In genomic region chrX:9644335-9644734, GRCh38 we compare ENCODE assay signal across 8 cellular contexts.
A peak's percentile ranks its signal among the peaks of the same experiment; 100 is the strongest.
DNase-seq lines count a peak whose midpoint lies in the region; ATAC-seq and TF ChIP-seq lines count a peak whose summit lies in the region.

No MANE protein-coding gene starts in this region.

- peak; percentile 16 for DNase-seq in activated B cell treated with CpG ODN at 0.5 μM for 24 hours
- DNase-seq in sigmoid colon, result peak; percentile 73
- DNase-seq in NCI-H524 treated with DMSO at 0.1 percent for 48 hours (lab: John Stamatoyannopoulos, UW), result no peak
- DNase-seq in testis, result no peak
- no peak for DNase-seq in SIG-M5 treated with dmso at 0.1 percent for 504 hours (lab: John Stamatoyannopoulos, UW; ENCODE audit: unreplicated experiment)
- DNase-seq in KG1 (lab: John Stamatoyannopoulos, UW), result no peak

- H3K4me1 ChIP-seq in sigmoid colon, result peaks cover 0 to 25% (median 5%) of the 10 kb centered on the region in 4 donors
- H3K4me1 ChIP-seq in testis, result no peaks in the 10 kb centered on the region

- TF ChIP-seq POLR2A in sigmoid colon (IDR thresholded peaks at IDR 0.05) (no peak), testis (IDR thresholded peaks at IDR 0.05) (no peak)

- intact Hi-C loops in activated B cell treated with CpG ODN at 0.5 μM for 24 hours (cut with micrococcal nuclease), result loop anchor here (1.0 to 2.0 kb wide), 2 partner anchors 12 to 32 kb away; no protein-coding TSS in a partner anchor
- intact Hi-C loops in sigmoid colon (cut with DNase I), result loop anchor here (10.0 kb wide), 1 partner anchor 110 kb away; no protein-coding TSS in a partner anchor
- intact Hi-C loops in testis (cut with DNase I; ENCODE audit: low total_unique reads), result no loop called here

- H3K27me3 ChIP-seq in sigmoid colon (no peaks in the 10 kb centered on the region), testis (no peaks in the 10 kb centered on the region)

- 59 to 80% methylated on average over 6 of the region's 6 CpGs for WGBS in sigmoid colon, 2 donors
- whole genome bisulfite sequencing in testis, 2 donors, result 71% methylated on average over 3 to 6 of the region's 6 CpGs

- ATAC-seq in GM18907 (IDR thresholded peaks at IDR 0.05; ENCODE audit: unreplicated experiment), result peak; percentile 96
- peak; percentile 91 for ATAC-seq in HG03045 (IDR thresholded peaks at IDR 0.05; ENCODE audit: unreplicated experiment)
- peak; percentile 94 for ATAC-seq in activated B cell treated with CpG ODN at 0.5 μM for 24 hours (ENCODE audit: low read depth)

- H3K9me3 ChIP-seq in sigmoid colon (no peaks in the 10 kb centered on the region), testis (no peaks in the 10 kb centered on the region)

- peaks cover 28% of the 10 kb centered on the region for H3K4me1 Mint-ChIP-seq in activated B cell treated with CpG ODN at 0.5 μM for 24 hours

- no peak for TF ChIP-seq EP300 in sigmoid colon (IDR thresholded peaks at IDR 0.05)

- H3K4me3 ChIP-seq in sigmoid colon (no peak overlapping the region), testis (no peak overlapping the region)

- POLR2A ChIA-PET in activated B cell treated with CpG ODN at 0.5 μM for 24 hours (lab: Charles Lee), result no interaction called here

- H3K9me3 Mint-ChIP-seq in activated B cell treated with CpG ODN at 0.5 μM for 24 hours, result no peaks in the 10 kb centered on the region

- H3K27ac Mint-ChIP-seq in activated B cell treated with CpG ODN at 0.5 μM for 24 hours, result peak overlapping the region; percentile 60

- H3K36me3 ChIP-seq in sigmoid colon (no peaks in the 10 kb centered on the region), testis (ENCODE audit: low read depth, missing control alignments) (no peaks in the 10 kb centered on the region)

- CTCF ChIA-PET in activated B cell treated with CpG ODN at 0.5 μM for 24 hours (lab: Charles Lee), result no interaction called here

- no peak for TF ChIP-seq CTCF in activated B cell treated with CpG ODN at 0.5 μM for 24 hours (IDR thresholded peaks at IDR 0.05)
- TF ChIP-seq CTCF in sigmoid colon (IDR thresholded peaks at IDR 0.05), result no peak
- no peak for TF ChIP-seq CTCF in testis (IDR thresholded peaks at IDR 0.05)

- no peaks in the 10 kb centered on the region for H3K27me3 Mint-ChIP-seq in activated B cell treated with CpG ODN at 0.5 μM for 24 hours

- H3K4me3 Mint-ChIP-seq in activated B cell treated with CpG ODN at 0.5 μM for 24 hours, result peak overlapping the region; percentile 38

- H3K36me3 Mint-ChIP-seq in activated B cell treated with CpG ODN at 0.5 μM for 24 hours (ENCODE audit: low read depth), result peaks cover 11% of the 10 kb centered on the region

- H3K27ac ChIP-seq in sigmoid colon (peak overlapping the region in 2 of 4 donors; percentile 59 to 62), testis (no peak overlapping the region)

Comparison
In these comparisons a context has a peak if more than half of its experiments do, and no peak if none do; other contexts are left out.
1. DNase-seq: peak in activated B cell treated with CpG ODN at 0.5 μM for 24 hours (single experiment) and sigmoid colon (single experiment); none in NCI-H524 treated with DMSO at 0.1 percent for 48 hours (single experiment), testis (single experiment), SIG-M5 treated with dmso at 0.1 percent for 504 hours (single experiment) and KG1 (single experiment).
2. Peak in every context shown above with its lines, with median percentiles within 50 percentile points of each other: ATAC-seq.